8 cellular contexts compared by ENCODE assay signal in genomic region chr15:69059170-69059943, GRCh38. TPM values are rescaled to one million over a fixed set of nuclear protein-coding genes. Genes with fewer than 3 reads are reported as not detected.
DNase-seq lines count a peak whose midpoint lies in the region; ATAC-seq lines count a peak whose summit lies in the region.

No MANE protein-coding gene starts in this region.

- no peaks in the 10 kb centered on the region for H3K9me3 Mint-ChIP-seq in activated naive CD8-positive, alpha-beta T cell treated with anti-CD3 and anti-CD28 coated beads for 36 hours

- ATAC-seq in HG02981 (IDR thresholded peaks at IDR 0.05; ENCODE audit: unreplicated experiment): no peak
- ATAC-seq in HG03432 (IDR thresholded peaks at IDR 0.05; ENCODE audit: unreplicated experiment): no peak

- H3K36me3 Mint-ChIP-seq in activated naive CD8-positive, alpha-beta T cell treated with anti-CD3 and anti-CD28 coated beads for 36 hours: no peaks in the 10 kb centered on the region

- DNase-seq in GM03348 (ENCODE audit: low spot score) (peak; percentile 91), NCI-H1417 treated with DMSO at 0.1 percent for 48 hours (lab: John Stamatoyannopoulos, UW) (peak; percentile 54), SW 1271 (lab: John Stamatoyannopoulos, UW) (peak; percentile 75 to 85), cardiac septum (ENCODE audit: low spot score) (peak; percentile 91), renal cortical epithelial cell (ENCODE audit: low read depth) (peak; percentile 76)
- peak; percentile 60 for DNase-seq in activated naive CD8-positive, alpha-beta T cell treated with anti-CD3 and anti-CD28 coated beads for 36 hours

- peaks cover 4% of the 10 kb centered on the region for H3K27me3 Mint-ChIP-seq in activated naive CD8-positive, alpha-beta T cell treated with anti-CD3 and anti-CD28 coated beads for 36 hours

- no peak overlapping the region for H3K27ac Mint-ChIP-seq in activated naive CD8-positive, alpha-beta T cell treated with anti-CD3 and anti-CD28 coated beads for 36 hours

- no peak overlapping the region for H3K4me3 Mint-ChIP-seq in activated naive CD8-positive, alpha-beta T cell treated with anti-CD3 and anti-CD28 coated beads for 36 hours

- H3K4me1 Mint-ChIP-seq in activated naive CD8-positive, alpha-beta T cell treated with anti-CD3 and anti-CD28 coated beads for 36 hours: peaks cover 17% of the 10 kb centered on the region

- intact Hi-C loops in cardiac septum (cut with DNase I): loop anchor here (1.0 to 2.0 kb wide), 3 partner anchors 165 to 336 kb away; no protein-coding TSS in a partner anchor

RNA-seq across cellular contexts. Expression of gene NOX5, which starts 44.9 kb away (rescaled TPM):
- not detected for total RNA-seq in activated naive CD8-positive, alpha-beta T cell treated with anti-CD3 and anti-CD28 coated beads for 36 hours
- total RNA-seq in cardiac septum (not detected), renal cortical epithelial cell (0.55 TPM in 1 of 2 replicates, not detected in the other)
